ENCODE assay signal across 26 cellular contexts in genomic region chr17:36844013-36844412, GRCh38.
"Had no signal": no experiment of that assay in that cellular context is flagged by ENCODE, and none has a peak within 500 bp of the region (broad histone marks: within the 10 kb centered on the region; RNA-seq: fewer than 3 reads in every experiment).

No MANE protein-coding gene starts in this region.

- ATAC-seq: foreskin keratinocyte; gastroesophageal sphincter; heart left ventricle; left lobe of liver; naive thymus-derived CD4-positive, alpha-beta T cell; psoas muscle; right cardiac atrium; stimulated activated naive B cell treated with anti-CD40 and anti-IgM and Interleukin-4, amounts not matched to agents 10 μg/mL and 1 μg/mL and 100 μg/mL, for 72 hours had no signal

- H3K27me3 ChIP-seq: colonic mucosa, foreskin keratinocyte, testis had no signal

- H3K36me3 ChIP-seq: colonic mucosa, esophagus muscularis mucosa, gastroesophageal sphincter, heart left ventricle, sigmoid colon, tibial artery had no signal

- DNase-seq: colonic mucosa; effector CD8-positive, alpha-beta T cell; foreskin keratinocyte; heart left ventricle; kidney; mesenchymal stem cell; midbrain; naive thymus-derived CD4-positive, alpha-beta T cell; nucleus accumbens; psoas muscle; right cardiac atrium; sigmoid colon; stimulated activated CD4-positive, alpha-beta T cell treated with anti-CD3 and anti-CD28 coated beads, Interleukin-4, amount 100 ng/mL, for 4 hours; stimulated activated naive B cell treated with anti-CD40 and anti-IgM and Interleukin-4, amounts not matched to agents 10 μg/mL and 1 μg/mL and 100 μg/mL, for 72 hours; substantia nigra; testis; tibial artery had no signal

- H3K4me1 Mint-ChIP-seq: stimulated activated naive B cell treated with anti-CD40 and anti-IgM and Interleukin-4, amounts not matched to agents 10 μg/mL and 1 μg/mL and 100 μg/mL, for 72 hours had no signal

- H3K9me3 ChIP-seq: colonic mucosa, psoas muscle, sigmoid colon, testis had no signal

- H3K4me3 ChIP-seq: colonic mucosa, esophagus muscularis mucosa, gastroesophageal sphincter, heart left ventricle, hepatocyte, lung, psoas muscle, sigmoid colon, testis, tibial artery had no signal

- H3K4me3 Mint-ChIP-seq: dendritic cell treated with granulocyte-macrophage colony-stimulating factor and Interleukin-4, amounts not matched to agents 40 ng/mL and 50 ng/mL, for 4 days; naive thymus-derived CD4-positive, alpha-beta T cell; nephron; stimulated activated naive B cell treated with anti-CD40 and anti-IgM and Interleukin-4, amounts not matched to agents 10 μg/mL and 1 μg/mL and 100 μg/mL, for 72 hours; type B pancreatic cell had no signal

- FAIRE-seq: endothelial cell of umbilical vein, kidney had no signal

- H3K79me2 ChIP-seq: hepatocyte had no signal

- H3K4me1 ChIP-seq: colonic mucosa, esophagus muscularis mucosa, foreskin keratinocyte, gastroesophageal sphincter, heart left ventricle, psoas muscle, sigmoid colon, testis, tibial artery had no signal

- H3K4me2 ChIP-seq: hepatocyte had no signal

- H3K27ac Mint-ChIP-seq: dendritic cell treated with granulocyte-macrophage colony-stimulating factor and Interleukin-4, amounts not matched to agents 40 ng/mL and 50 ng/mL, for 4 days; naive thymus-derived CD4-positive, alpha-beta T cell; nephron; stimulated activated naive B cell treated with anti-CD40 and anti-IgM and Interleukin-4, amounts not matched to agents 10 μg/mL and 1 μg/mL and 100 μg/mL, for 72 hours; type B pancreatic cell had no signal

- H2AFZ ChIP-seq: hepatocyte had no signal

- H3K36me3 Mint-ChIP-seq: stimulated activated naive B cell treated with anti-CD40 and anti-IgM and Interleukin-4, amounts not matched to agents 10 μg/mL and 1 μg/mL and 100 μg/mL, for 72 hours; type B pancreatic cell had no signal

- H3K27ac ChIP-seq: colonic mucosa, esophagus muscularis mucosa, foreskin keratinocyte, gastroesophageal sphincter, heart left ventricle, hepatocyte, psoas muscle, sigmoid colon, testis, tibial artery had no signal

- H3K9me3 Mint-ChIP-seq: dendritic cell treated with granulocyte-macrophage colony-stimulating factor and Interleukin-4, amounts not matched to agents 40 ng/mL and 50 ng/mL, for 4 days; type B pancreatic cell had no signal
